ENCODE assay signal across 22 cellular contexts in genomic region chr15:52806284-52806655, GRCh38. TPM values are rescaled to one million over a fixed set of nuclear protein-coding genes. Genes with fewer than 3 reads are reported as not detected.
DNase-seq lines count a peak whose midpoint lies in the region; ATAC-seq and TF ChIP-seq lines count a peak whose summit lies in the region.
"Had no signal": no experiment of that assay in that cellular context is flagged by ENCODE, and none has a peak within 500 bp of the region (broad histone marks: within the 10 kb centered on the region; RNA-seq: fewer than 3 reads in every experiment).

No MANE protein-coding gene starts in this region.

- H3K36me3 ChIP-seq in HUES48 (ENCODE audit: control insufficient read depth, insufficient read depth, low read length) (no peaks in the 10 kb centered on the region), liver (ENCODE audit: control insufficient read depth in 4 of 4, insufficient read depth in 3 of 4, low read depth in 1 of 4, low read length in 3 of 4) (no peaks in the 10 kb centered on the region)
- H3K36me3 ChIP-seq: prostate gland had no signal

- no peak overlapping the region for H3K27ac Mint-ChIP-seq in stimulated activated effector memory CD8-positive, alpha-beta T cell treated with anti-CD3 and anti-CD28 coated beads, Interleukin-12 subunit alpha, Interleukin-12 subunit beta, amount 100 ng/mL, for 72 hours
- no peak overlapping the region for H3K27ac Mint-ChIP-seq in activated T-helper 17 cell treated with anti-CD3 and anti-CD28 coated beads, Interleukin-2, amount 50 U/mL, for 72 hours
- H3K27ac Mint-ChIP-seq: activated CD4-positive, alpha-beta memory T cell treated with anti-CD3 and anti-CD28 coated beads for 36 hours; activated naive CD4-positive, alpha-beta T cell treated with anti-CD3 and anti-CD28 coated beads, Interleukin-2, amount 10 ng/mL, durations not matched to agents 7 days and 5 days; mesothelial cell of epicardium; nephron progenitor cell; T-cell had no signal

- H3K27ac ChIP-seq in HUES48 (ENCODE audit: low read depth, low read length) (peak overlapping the region; percentile 89), coronary artery (no peak overlapping the region), liver (ENCODE audit: low read depth in 1 of 2, low read length in 2 of 2) (peak overlapping the region; percentile 96 to 98)
- H3K27ac ChIP-seq: prostate gland had no signal

- H3K27me3 ChIP-seq in HUES48 (ENCODE audit: control insufficient read depth, insufficient read depth, low read length) (peaks cover 66% of the 10 kb centered on the region), liver (ENCODE audit: control insufficient read depth in 4 of 4, insufficient read depth in 4 of 4, low read length in 3 of 4) (no peaks in the 10 kb centered on the region)

- TF ChIP-seq CTCF in coronary artery (IDR thresholded peaks at IDR 0.05): no peak
- no peak for TF ChIP-seq CTCF in liver (IDR thresholded peaks at IDR 0.05; ENCODE audit: low read depth, low read length, missing input control)

- H3K9ac ChIP-seq in HUES48 (ENCODE audit: low read depth, low read length) (no peak overlapping the region; the same call in 1 of the 2 replicates), liver (ENCODE audit: low read depth in 1 of 2, low read length in 2 of 2) (peak overlapping the region; percentile 32 to 87)

- 10% methylated on average over 9 of the region's 9 CpGs for WGBS in liver

- no peaks in the 10 kb centered on the region for H3K36me3 Mint-ChIP-seq in stimulated activated effector memory CD8-positive, alpha-beta T cell treated with anti-CD3 and anti-CD28 coated beads, Interleukin-12 subunit alpha, Interleukin-12 subunit beta, amount 100 ng/mL, for 72 hours
- H3K36me3 Mint-ChIP-seq in activated T-helper 17 cell treated with anti-CD3 and anti-CD28 coated beads, Interleukin-2, amount 50 U/mL, for 72 hours (ENCODE audit: low read depth): peaks cover 5% of the 10 kb centered on the region
- H3K36me3 Mint-ChIP-seq: activated CD4-positive, alpha-beta memory T cell treated with anti-CD3 and anti-CD28 coated beads for 36 hours; activated naive CD4-positive, alpha-beta T cell treated with anti-CD3 and anti-CD28 coated beads, Interleukin-2, amount 10 ng/mL, durations not matched to agents 7 days and 5 days; mesothelial cell of epicardium; T-cell had no signal

- H3K4me1 ChIP-seq in HUES48 (ENCODE audit: control insufficient read depth, insufficient read depth, low read length) (peaks cover 30% of the 10 kb centered on the region), liver (ENCODE audit: control insufficient read depth in 4 of 4, insufficient read depth in 4 of 4, low read length in 3 of 4) (peaks cover 10 to 50% (median 38%) of the 10 kb centered on the region in 4 donors)

- H3K9me3 ChIP-seq in HUES48 (ENCODE audit: control insufficient read depth, insufficient read depth, low read length): no peaks in the 10 kb centered on the region
- no peaks in the 10 kb centered on the region for H3K9me3 ChIP-seq in liver (ENCODE audit: control insufficient read depth in 4 of 4, low read length in 3 of 4)
- H3K9me3 ChIP-seq: prostate gland had no signal

- H3K4me1 Mint-ChIP-seq in stimulated activated effector memory CD8-positive, alpha-beta T cell treated with anti-CD3 and anti-CD28 coated beads, Interleukin-12 subunit alpha, Interleukin-12 subunit beta, amount 100 ng/mL, for 72 hours: peaks cover 8% of the 10 kb centered on the region
- peaks cover 5% of the 10 kb centered on the region for H3K4me1 Mint-ChIP-seq in activated T-helper 17 cell treated with anti-CD3 and anti-CD28 coated beads, Interleukin-2, amount 50 U/mL, for 72 hours

- H3K4me3 Mint-ChIP-seq in stimulated activated effector memory CD8-positive, alpha-beta T cell treated with anti-CD3 and anti-CD28 coated beads, Interleukin-12 subunit alpha, Interleukin-12 subunit beta, amount 100 ng/mL, for 72 hours: peak overlapping the region; percentile 70
- no peak overlapping the region for H3K4me3 Mint-ChIP-seq in activated T-helper 17 cell treated with anti-CD3 and anti-CD28 coated beads, Interleukin-2, amount 50 U/mL, for 72 hours
- H3K4me3 Mint-ChIP-seq: activated CD4-positive, alpha-beta memory T cell treated with anti-CD3 and anti-CD28 coated beads for 36 hours; activated naive CD4-positive, alpha-beta T cell treated with anti-CD3 and anti-CD28 coated beads, Interleukin-2, amount 10 ng/mL, durations not matched to agents 7 days and 5 days; mesothelial cell of epicardium; nephron progenitor cell had no signal

- H3K27me3 Mint-ChIP-seq in activated T-helper 17 cell treated with anti-CD3 and anti-CD28 coated beads, Interleukin-2, amount 50 U/mL, for 72 hours: peaks cover 54% of the 10 kb centered on the region

- no peaks in the 10 kb centered on the region for H3K9me3 Mint-ChIP-seq in stimulated activated effector memory CD8-positive, alpha-beta T cell treated with anti-CD3 and anti-CD28 coated beads, Interleukin-12 subunit alpha, Interleukin-12 subunit beta, amount 100 ng/mL, for 72 hours
- no peaks in the 10 kb centered on the region for H3K9me3 Mint-ChIP-seq in activated T-helper 17 cell treated with anti-CD3 and anti-CD28 coated beads, Interleukin-2, amount 50 U/mL, for 72 hours
- H3K9me3 Mint-ChIP-seq: activated CD4-positive, alpha-beta memory T cell treated with anti-CD3 and anti-CD28 coated beads for 36 hours; activated naive CD4-positive, alpha-beta T cell treated with anti-CD3 and anti-CD28 coated beads, Interleukin-2, amount 10 ng/mL, durations not matched to agents 7 days and 5 days; mesothelial cell of epicardium; nephron progenitor cell; T-cell had no signal

- DNase-seq in coronary artery (ENCODE audit: low spot score) (no peak), NCI-H2029 treated with DMSO at 0.1 percent for 48 hours (lab: John Stamatoyannopoulos, UW) (no peak)
- no peak for DNase-seq in stimulated activated effector memory CD8-positive, alpha-beta T cell treated with anti-CD3 and anti-CD28 coated beads, Interleukin-12 subunit alpha, Interleukin-12 subunit beta, amount 100 ng/mL, for 72 hours (ENCODE audit: low spot score in 2 of 2)
- no peak for DNase-seq in activated CD8-positive, alpha-beta memory T cell treated with anti-CD3 and anti-CD28 coated beads, Interleukin-2, amount 50 U/mL, for 48 hours
- DNase-seq: activated CD4-positive, alpha-beta memory T cell treated with anti-CD3 and anti-CD28 coated beads for 36 hours; activated naive CD4-positive, alpha-beta T cell treated with anti-CD3 and anti-CD28 coated beads, Interleukin-2, amount 10 ng/mL, durations not matched to agents 7 days and 5 days; anterior cingulate cortex; Kasumi-1; NCI-H1105 treated with DMSO at 0.1 percent for 48 hours; NCI-H2171; NCI-H69; SIG-M5; T-cell had no signal

- peak overlapping the region; percentile 52 for H3K4me3 ChIP-seq in HUES48 (ENCODE audit: low read depth, low read length)
- H3K4me3 ChIP-seq in coronary artery: peak overlapping the region; percentile 60
- peak overlapping the region in 2 of 3 donors; percentile 64 to 75 for H3K4me3 ChIP-seq in liver (ENCODE audit: low read depth in 1 of 3, low read length in 3 of 3)

- no peak for ATAC-seq in stimulated activated effector memory CD8-positive, alpha-beta T cell treated with anti-CD3 and anti-CD28 coated beads, Interleukin-12 subunit alpha, Interleukin-12 subunit beta, amount 100 ng/mL, for 72 hours
- no peak for ATAC-seq in activated T-helper 17 cell treated with anti-CD3 and anti-CD28 coated beads, Interleukin-2, amount 50 U/mL, for 72 hours (replicated peaks)

- TF ChIP-seq RAD21 in liver (IDR thresholded peaks at IDR 0.05): peak; percentile 51 to 66

TF ChIP-seq in liver, 16 proteins besides CTCF, POLR2A, EP300 and RAD21 (continues in another document):
- TF ChIP-seq YY1 (IDR thresholded peaks at IDR 0.05) (peak; percentile 37), TAF1 (conservative IDR thresholded peaks at IDR 0.05) (peak; percentile 40), EGR1 (IDR thresholded peaks at IDR 0.05; ENCODE audit: low read depth in 2 of 2) (peak in 1 of 2 donors; percentile 24), RXRA (IDR thresholded peaks at IDR 0.05) (peak; percentile 89 to 96), HNF4A (conservative IDR thresholded peaks at IDR 0.05) (peak; percentile 67 to 77), MAX (IDR thresholded peaks at IDR 0.05) (peak; percentile 48), SP1 (IDR thresholded peaks at IDR 0.05) (peak; percentile 83), ATF3 (IDR thresholded peaks at IDR 0.05) (no peak), FOXA2 (IDR thresholded peaks at IDR 0.05) (no peak), REST (IDR thresholded peaks at IDR 0.05) (peak; percentile 76)

RNA-seq across cellular contexts. Expression of gene ONECUT1, which starts 16.1 kb away (rescaled TPM):
- 10 to 100 TPM; 14.1 to 51.0 TPM for total RNA-seq in liver
- 10 to 100 TPM in 1 of 2 donors, 1 to 10 TPM in 1; 7.7 to 15.4 TPM for polyA plus RNA-seq in liver
- total RNA-seq in activated T-helper 17 cell treated with anti-CD3 and anti-CD28 coated beads, Interleukin-2, amount 50 U/mL, for 72 hours: not detected
- total RNA-seq: activated CD4-positive, alpha-beta memory T cell treated with anti-CD3 and anti-CD28 coated beads for 36 hours; Daoy; temporal lobe had no signal
- polyA plus RNA-seq: keratinocyte had no signal

Comparison
In these comparisons a context has a peak if more than half of its experiments do, and no peak if none do; other contexts are left out.
1. H3K27ac ChIP-seq: peak in HUES48 (single experiment) and liver (2 of 2); none in coronary artery (0 of 2).
2. RNA of gene ONECUT1, which starts 16.1 kb away (total RNA-seq): 14.1 to 51.0 TPM in liver; not detected in activated T-helper 17 cell treated with anti-CD3 and anti-CD28 coated beads, Interleukin-2, amount 50 U/mL, for 72 hours; every median in the first group is over 10 times any median in the second.
3. Peak in every context shown above with its lines, with median percentiles within 50 percentile points of each other: H3K4me3 ChIP-seq.